Comparison of ENCODE assay signal across 9 cellular contexts in genomic region chr3:177596822-177597271, GRCh38.
DNase-seq lines count a peak whose midpoint lies in the region; ATAC-seq, FAIRE-seq and TF ChIP-seq lines count a peak whose summit lies in the region.
"Had no signal": no experiment of that assay in that cellular context is flagged by ENCODE, and none has a peak within 500 bp of the region (broad histone marks: within the 10 kb centered on the region; RNA-seq: fewer than 3 reads in every experiment).

No MANE protein-coding gene starts in this region.

- H3K27me3 Mint-ChIP-seq in activated T-helper 1 cell treated with anti-CD3 and anti-CD28 coated beads, Interleukin-12 subunit alpha, Interleukin-12 subunit beta, Interleukin-2, Interleukin-4 antibody, amounts not matched to agents 30 ng/mL and 10 ng/mL and 1 ng/mL, durations not matched to agents 14 hours and 24 hours and 36 hours (ENCODE audit: insufficient read depth): peaks cover 2% of the 10 kb centered on the region

- H3K36me3 Mint-ChIP-seq in activated T-helper 1 cell treated with anti-CD3 and anti-CD28 coated beads, Interleukin-12 subunit alpha, Interleukin-12 subunit beta, Interleukin-2, Interleukin-4 antibody, amounts not matched to agents 30 ng/mL and 10 ng/mL and 1 ng/mL, durations not matched to agents 14 hours and 24 hours and 36 hours (ENCODE audit: low read depth): peaks cover 4% of the 10 kb centered on the region

- H3K27ac ChIP-seq in effector memory CD4-positive, alpha-beta T cell (ENCODE audit: insufficient read depth, low read length, poor library complexity, severe bottlenecking): peak overlapping the region; percentile 59
- H3K27ac ChIP-seq in testis: peak overlapping the region in 1 of 2 donors; percentile 5

- FAIRE-seq in frontal cortex (lab: Jason Lieb, UNC): no peak
- FAIRE-seq: islet of Langerhans had no signal

- no peak overlapping the region for H3K27ac Mint-ChIP-seq in activated T-helper 1 cell treated with anti-CD3 and anti-CD28 coated beads, Interleukin-12 subunit alpha, Interleukin-12 subunit beta, Interleukin-2, Interleukin-4 antibody, amounts not matched to agents 30 ng/mL and 10 ng/mL and 1 ng/mL, durations not matched to agents 14 hours and 24 hours and 36 hours

- H3K36me3 ChIP-seq in effector memory CD4-positive, alpha-beta T cell (ENCODE audit: control insufficient read depth, insufficient read depth, low read length): no peaks in the 10 kb centered on the region
- no peaks in the 10 kb centered on the region for H3K36me3 ChIP-seq in testis (ENCODE audit: low read depth, missing control alignments)

- peaks cover 38% of the 10 kb centered on the region for H3K4me1 ChIP-seq in effector memory CD4-positive, alpha-beta T cell (ENCODE audit: control insufficient read depth, insufficient read depth, low read length, poor library complexity, severe bottlenecking)
- H3K4me1 ChIP-seq in testis: peaks cover 13% of the 10 kb centered on the region

- WGBS in testis, 2 donors: 96 to 100% methylated on average over 1 of the region's 1 CpG

- intact Hi-C loops in activated T-helper 1 cell treated with anti-CD3 and anti-CD28 coated beads, Interleukin-12 subunit alpha, Interleukin-12 subunit beta, Interleukin-2, Interleukin-4 antibody, amounts not matched to agents 30 ng/mL and 10 ng/mL and 1 ng/mL, durations not matched to agents 14 hours and 24 hours and 36 hours (cut with micrococcal nuclease): loop anchor here (2.0 kb wide), 1 partner anchor 542 kb away; no protein-coding TSS in a partner anchor
- intact Hi-C loops in testis (cut with DNase I; ENCODE audit: low total_unique reads): no loop called here

- no peak overlapping the region for H3K4me3 Mint-ChIP-seq in activated T-helper 1 cell treated with anti-CD3 and anti-CD28 coated beads, Interleukin-12 subunit alpha, Interleukin-12 subunit beta, Interleukin-2, Interleukin-4 antibody, amounts not matched to agents 30 ng/mL and 10 ng/mL and 1 ng/mL, durations not matched to agents 14 hours and 24 hours and 36 hours

- peak overlapping the region; percentile 22 for H3K4me3 ChIP-seq in effector memory CD4-positive, alpha-beta T cell (ENCODE audit: insufficient read depth, low read depth, low read length, poor library complexity, severe bottlenecking)
- H3K4me3 ChIP-seq in testis: no peak overlapping the region

- DNase-seq in Caki2 (ENCODE audit: low read depth) (peak; percentile 82), NCI-H345 treated with DMSO at 0.1 percent for 48 hours (lab: John Stamatoyannopoulos, UW; ENCODE audit: unreplicated experiment) (peak; percentile 75), omental fat pad (ENCODE audit: low spot score) (no peak), frontal cortex (ENCODE audit: low spot score in 2 of 2) (no peak), testis (no peak), NOMO-1 (lab: John Stamatoyannopoulos, UW; ENCODE audit: unreplicated experiment in 2 of 2) (no peak)
- DNase-seq in effector memory CD4-positive, alpha-beta T cell: no peak
- DNase-seq in activated T-helper 1 cell treated with anti-CD3 and anti-CD28 coated beads, Interleukin-12 subunit alpha, Interleukin-12 subunit beta, Interleukin-2, Interleukin-4 antibody, amounts not matched to agents 30 ng/mL and 10 ng/mL and 1 ng/mL, durations not matched to agents 14 hours and 24 hours and 36 hours (ENCODE audit: low spot score): no peak

- in situ Hi-C loops in Caki2 (cut with HindIII; ENCODE audit: low pct_unique_long_range_greater_than_20kb, low sequenced_read_pairs): no loop called here

- TF ChIP-seq POLR2A in testis (IDR thresholded peaks at IDR 0.05): no peak

- TF ChIP-seq CTCF in omental fat pad (IDR thresholded peaks at IDR 0.05) (no peak), testis (IDR thresholded peaks at IDR 0.05) (no peak)

- H3K4me1 Mint-ChIP-seq in activated T-helper 1 cell treated with anti-CD3 and anti-CD28 coated beads, Interleukin-12 subunit alpha, Interleukin-12 subunit beta, Interleukin-2, Interleukin-4 antibody, amounts not matched to agents 30 ng/mL and 10 ng/mL and 1 ng/mL, durations not matched to agents 14 hours and 24 hours and 36 hours (ENCODE audit: low read depth): peaks cover 64% of the 10 kb centered on the region

- H3K27me3 ChIP-seq in effector memory CD4-positive, alpha-beta T cell (replicated peaks; ENCODE audit: control insufficient read depth, insufficient read depth, low read length, poor library complexity, severe bottlenecking): no peaks in the 10 kb centered on the region
- H3K27me3 ChIP-seq in testis: no peaks in the 10 kb centered on the region

- ATAC-seq in omental fat pad (ENCODE audit: low FRiP score): peak; percentile 68

- H3K9me3 ChIP-seq in effector memory CD4-positive, alpha-beta T cell (ENCODE audit: control insufficient read depth, low read length): no peaks in the 10 kb centered on the region
- H3K9me3 ChIP-seq in testis: no peaks in the 10 kb centered on the region

- H3K9me3 Mint-ChIP-seq in activated T-helper 1 cell treated with anti-CD3 and anti-CD28 coated beads, Interleukin-12 subunit alpha, Interleukin-12 subunit beta, Interleukin-2, Interleukin-4 antibody, amounts not matched to agents 30 ng/mL and 10 ng/mL and 1 ng/mL, durations not matched to agents 14 hours and 24 hours and 36 hours: peaks cover 7% of the 10 kb centered on the region

Comparison
In these comparisons a context has a peak if more than half of its experiments do, and no peak if none do; other contexts are left out.
1. DNase-seq: peak in Caki2 (single experiment) and NCI-H345 treated with DMSO at 0.1 percent for 48 hours (single experiment); none in effector memory CD4-positive, alpha-beta T cell (0 of 3), omental fat pad (single experiment), activated T-helper 1 cell treated with anti-CD3 and anti-CD28 coated beads, Interleukin-12 subunit alpha, Interleukin-12 subunit beta, Interleukin-2, Interleukin-4 antibody, amounts not matched to agents 30 ng/mL and 10 ng/mL and 1 ng/mL, durations not matched to agents 14 hours and 24 hours and 36 hours (single experiment), frontal cortex (0 of 2), testis (single experiment) and NOMO-1 (0 of 2).